In the genomic region with DNA sequence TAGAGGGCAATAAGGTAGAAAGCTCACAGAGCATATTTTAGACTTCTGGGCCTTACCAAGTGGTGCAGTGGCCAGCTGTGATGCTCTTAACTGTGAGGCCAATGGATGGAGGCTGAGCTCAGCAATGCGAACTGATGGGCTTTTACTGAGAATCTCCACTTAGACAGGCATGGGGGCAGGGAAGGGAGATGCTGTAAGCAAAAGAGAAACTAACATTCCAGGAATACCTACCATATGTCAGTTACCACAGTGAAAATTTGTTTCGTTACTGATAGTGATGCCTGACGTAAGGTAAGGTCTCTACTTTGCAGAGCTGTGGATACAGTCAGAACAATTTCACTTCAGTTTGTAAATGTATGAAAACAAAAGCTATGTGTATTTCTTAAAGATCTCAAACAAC, we compare ENCODE assay signal across 1 cellular context.
TF ChIP-seq lines count a peak whose summit lies in the region.

No MANE protein-coding gene starts in this region.

TF ChIP-seq in HepG2, 621 proteins besides CTCF, POLR2A, EP300 and RAD21 (continued from another document):
- TF ChIP-seq, protein P1, sequence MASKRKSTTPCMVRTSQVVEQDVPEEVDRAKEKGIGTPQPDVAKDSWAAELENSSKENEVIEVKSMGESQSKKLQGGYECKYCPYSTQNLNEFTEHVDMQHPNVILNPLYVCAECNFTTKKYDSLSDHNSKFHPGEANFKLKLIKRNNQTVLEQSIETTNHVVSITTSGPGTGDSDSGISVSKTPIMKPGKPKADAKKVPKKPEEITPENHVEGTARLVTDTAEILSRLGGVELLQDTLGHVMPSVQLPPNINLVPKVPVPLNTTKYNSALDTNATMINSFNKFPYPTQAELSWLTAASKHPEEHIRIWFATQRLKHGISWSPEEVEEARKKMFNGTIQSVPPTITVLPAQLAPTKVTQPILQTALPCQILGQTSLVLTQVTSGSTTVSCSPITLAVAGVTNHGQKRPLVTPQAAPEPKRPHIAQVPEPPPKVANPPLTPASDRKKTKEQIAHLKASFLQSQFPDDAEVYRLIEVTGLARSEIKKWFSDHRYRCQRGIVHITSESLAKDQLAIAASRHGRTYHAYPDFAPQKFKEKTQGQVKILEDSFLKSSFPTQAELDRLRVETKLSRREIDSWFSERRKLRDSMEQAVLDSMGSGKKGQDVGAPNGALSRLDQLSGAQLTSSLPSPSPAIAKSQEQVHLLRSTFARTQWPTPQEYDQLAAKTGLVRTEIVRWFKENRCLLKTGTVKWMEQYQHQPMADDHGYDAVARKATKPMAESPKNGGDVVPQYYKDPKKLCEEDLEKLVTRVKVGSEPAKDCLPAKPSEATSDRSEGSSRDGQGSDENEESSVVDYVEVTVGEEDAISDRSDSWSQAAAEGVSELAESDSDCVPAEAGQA (IDR thresholded peaks at IDR 0.05; ENCODE audit: low read depth) = no peak
- TF ChIP-seq, protein P1 (CRISPR knock-in tag; IDR thresholded peaks at IDR 0.05; ENCODE audit: borderline replicate concordance) = no peak
- no peak for TF ChIP-seq ZFP82 (CRISPR knock-in tag; IDR thresholded peaks at IDR 0.05; ENCODE audit: borderline replicate concordance)
